Comparison of ENCODE assay signal across 8 cellular contexts in genomic region chr4:139279723-139280620, GRCh38. TPM values are rescaled to one million over a fixed set of nuclear protein-coding genes. Genes with fewer than 3 reads are reported as not detected.
DNase-seq lines count a peak whose midpoint lies in the region; ATAC-seq and TF ChIP-seq lines count a peak whose summit lies in the region.

Gene MGARP, minus strand, starts transcription at chr4:139280225. Its CDS starts 67 bp downstream, at chr4:139280158.

- H2BK120ac ChIP-seq in IMR-90 (ENCODE audit: low read depth, low read length): peak within 1 kb of the TSS; percentile 71

- POLR2A ChIA-PET in CD8-positive, alpha-beta T cell (lab: Charles Lee): no interaction called here
- POLR2A ChIA-PET in IMR-90 (lab: Charles Lee; ENCODE audit: unreplicated experiment): interaction anchor here (0.5 kb wide), 1 partner anchor 110 kb away, joined by 3 read pairs; no protein-coding TSS in a partner anchor

- peaks cover 20% of the 10 kb centered on the region for H3K4me1 ChIP-seq in CD8-positive, alpha-beta T cell (ENCODE audit: insufficient read depth, low read length)
- H3K4me1 ChIP-seq in IMR-90 (ENCODE audit: control insufficient read depth, insufficient read depth, low read length) (peaks cover 3% of the 10 kb centered on the region), cardiac muscle cell (ENCODE audit: low read depth) (no peaks in the 10 kb centered on the region), parathyroid adenoma (no peaks in the 10 kb centered on the region)

- H2BK20ac ChIP-seq in IMR-90 (ENCODE audit: low read depth, low read length): peak within 1 kb of the TSS; percentile 38; the same call in 1 of the 2 replicates

- no peaks in the 10 kb centered on the region for H4K20me1 ChIP-seq in IMR-90 (ENCODE audit: insufficient read depth, low read length)

- H3K27me3 Mint-ChIP-seq in CD8-positive, alpha-beta T cell (ENCODE audit: low read depth): peaks cover 36% of the 10 kb centered on the region
- peaks cover 46% of the 10 kb centered on the region for H3K27me3 Mint-ChIP-seq in activated naive CD4-positive, alpha-beta T cell treated with anti-CD3 and anti-CD28 coated beads for 36 hours (ENCODE audit: low read depth)

- no peak within 1 kb of the TSS for H2BK5ac ChIP-seq in IMR-90 (ENCODE audit: low read depth, low read length, poor library complexity, severe bottlenecking)

- no peak for TF ChIP-seq CTCF in CD8-positive, alpha-beta T cell (IDR thresholded peaks at IDR 0.05)
- TF ChIP-seq CTCF in IMR-90 (conservative IDR thresholded peaks at IDR 0.05; ENCODE audit: low read depth, low read length) (no peak), cardiac muscle cell (IDR thresholded peaks at IDR 0.05; ENCODE audit: low read depth, low read length) (no peak), parathyroid adenoma (IDR thresholded peaks at IDR 0.05) (no peak)

- H3K4me3 ChIP-seq in CD8-positive, alpha-beta T cell (ENCODE audit: low read depth, low read length): peak within 1 kb of the TSS; percentile 59
- H3K4me3 ChIP-seq in IMR-90 (ENCODE audit: insufficient read depth, low read depth, low read length): peak within 1 kb of the TSS; percentile 60
- H3K4me3 ChIP-seq in cardiac muscle cell: peak within 1 kb of the TSS; percentile 33
- H3K4me3 ChIP-seq in parathyroid adenoma (ENCODE audit: low read depth, low read length): peak within 1 kb of the TSS; percentile 30

- no peak within 1 kb of the TSS for H3K27ac Mint-ChIP-seq in CD8-positive, alpha-beta T cell
- H3K27ac Mint-ChIP-seq in activated naive CD4-positive, alpha-beta T cell treated with anti-CD3 and anti-CD28 coated beads for 36 hours: no peak within 1 kb of the TSS

- peak within 1 kb of the TSS; percentile 81 for H3K23ac ChIP-seq in IMR-90 (ENCODE audit: low read depth, low read length)

- BruUV-seq in IMR-90 (replicated peaks; lab: Mats Ljungman, UMichigan): no TSS peak

- H3K79me2 ChIP-seq in parathyroid adenoma: no peaks in the 10 kb centered on the region

- TF ChIP-seq RAD21 in IMR-90 (IDR thresholded peaks at IDR 0.05; ENCODE audit: low read length): no peak

- H3K36me3 Mint-ChIP-seq in CD8-positive, alpha-beta T cell: peaks cover 6% of the 10 kb centered on the region
- peaks cover 7% of the 10 kb centered on the region for H3K36me3 Mint-ChIP-seq in activated naive CD4-positive, alpha-beta T cell treated with anti-CD3 and anti-CD28 coated beads for 36 hours (ENCODE audit: low read depth)

- no peak within 1 kb of the TSS for H3K27ac ChIP-seq in CD8-positive, alpha-beta T cell (ENCODE audit: low read depth, low read length)
- H3K27ac ChIP-seq in IMR-90 (ENCODE audit: insufficient read depth, low read length): peak within 1 kb of the TSS; percentile 33
- H3K27ac ChIP-seq in cardiac muscle cell: no peak within 1 kb of the TSS
- H3K27ac ChIP-seq in parathyroid adenoma: no peak within 1 kb of the TSS

- H4K91ac ChIP-seq in IMR-90 (ENCODE audit: insufficient read depth, low read depth, low read length): peak within 1 kb of the TSS; percentile 20; the same call in 1 of the 2 replicates

- peaks cover 6 to 15% of the 10 kb centered on the region in 2 experiments for H3K79me1 ChIP-seq in IMR-90 (ENCODE audit: low read depth in 1 of 2, low read length in 2 of 2)

- peak in 4 of 7 experiments; percentile 7 to 50 (median 22) for DNase-seq in CD8-positive, alpha-beta T cell
- DNase-seq in IMR-90 (peak; percentile 30), cardiac muscle cell (ENCODE audit: low read depth in 1 of 2, low spot score in 1 of 2) (peak; percentile 32 to 51), NCI-H1417 (lab: John Stamatoyannopoulos, UW) (no peak)
- DNase-seq in activated naive CD4-positive, alpha-beta T cell treated with anti-CD3 and anti-CD28 coated beads for 36 hours: peak; percentile 22

- dilution Hi-C loops in IMR-90 (cut with HindIII; ENCODE audit: low sequenced_read_pairs, unreplicated experiment): no loop called here

- peak within 1 kb of the TSS; percentile 46; the same call in 1 of the 3 replicates for H2BK15ac ChIP-seq in IMR-90 (ENCODE audit: low read depth, low read length)

- peak within 1 kb of the TSS; percentile 78 for H3K4me3 Mint-ChIP-seq in CD8-positive, alpha-beta T cell
- peak within 1 kb of the TSS; percentile 65 for H3K4me3 Mint-ChIP-seq in activated naive CD4-positive, alpha-beta T cell treated with anti-CD3 and anti-CD28 coated beads for 36 hours

- peak within 1 kb of the TSS; percentile 82 for H3K4me2 ChIP-seq in IMR-90 (ENCODE audit: low read depth, low read length)
- H3K4me2 ChIP-seq in parathyroid adenoma (ENCODE audit: low read length): peak within 1 kb of the TSS; percentile 67

- H3K14ac ChIP-seq in IMR-90 (replicated peaks; ENCODE audit: low read depth, low read length): peak within 1 kb of the TSS; percentile 75

- H3K9ac ChIP-seq in IMR-90 (ENCODE audit: low read depth, low read length) (peak within 1 kb of the TSS; percentile 65), parathyroid adenoma (no peak within 1 kb of the TSS)

- peaks cover 3% of the 10 kb centered on the region for H3K9me1 ChIP-seq in IMR-90 (ENCODE audit: insufficient read depth, low read length)

- intact Hi-C loops in CD8-positive, alpha-beta T cell (cut with DNase I, micrococcal nuclease): no loop called here
- intact Hi-C loops in IMR-90 (cut with micrococcal nuclease): loop anchor here (5.0 kb wide), 3 partner anchors 53 to 183 kb away; partner anchors contain the start of gene ELF2
- intact Hi-C loops in activated naive CD4-positive, alpha-beta T cell treated with anti-CD3 and anti-CD28 coated beads for 36 hours (cut with micrococcal nuclease): loop anchor here (1.0 kb wide), 1 partner anchor 14 kb away; no protein-coding TSS in a partner anchor

- no peak for TF ChIP-seq POLR2A in IMR-90 (IDR thresholded peaks at IDR 0.05; ENCODE audit: low read depth, low read length)

- H2AFZ ChIP-seq in IMR-90 (replicated peaks; ENCODE audit: low read length, poor library complexity): peak within 1 kb of the TSS; percentile 90
- H2AFZ ChIP-seq in parathyroid adenoma: peak within 1 kb of the TSS; percentile 58

- WGBS in IMR-90 (ENCODE audit: extremely low coverage in 2 of 2, insufficient read length in 1 of 2), 2 experiments: 7% methylated on average over 2 of the region's 52 CpGs; no CpG with 5 or more reads in 1 of the 2 experiments

- peak within 1 kb of the TSS; percentile 39; the same call in 1 of the 2 replicates for H3K56ac ChIP-seq in IMR-90 (ENCODE audit: extremely low read depth, insufficient read depth, low read length)

- H3K9me3 Mint-ChIP-seq in CD8-positive, alpha-beta T cell: peaks cover 4% of the 10 kb centered on the region
- peaks cover 6% of the 10 kb centered on the region for H3K9me3 Mint-ChIP-seq in activated naive CD4-positive, alpha-beta T cell treated with anti-CD3 and anti-CD28 coated beads for 36 hours

- peaks cover 19% of the 10 kb centered on the region for H3K27me3 ChIP-seq in CD8-positive, alpha-beta T cell (ENCODE audit: insufficient read depth, low read length)
- H3K27me3 ChIP-seq in IMR-90 (ENCODE audit: control insufficient read depth, insufficient read depth, low read length): no peaks in the 10 kb centered on the region
- H3K27me3 ChIP-seq in cardiac muscle cell: peaks cover 50% of the 10 kb centered on the region
- H3K27me3 ChIP-seq in parathyroid adenoma (ENCODE audit: control insufficient read depth, insufficient read depth, low read length): no peaks in the 10 kb centered on the region

- H3K9me3 ChIP-seq in CD8-positive, alpha-beta T cell (ENCODE audit: low read length): no peaks in the 10 kb centered on the region
- no peaks in the 10 kb centered on the region for H3K9me3 ChIP-seq in IMR-90 (ENCODE audit: control insufficient read depth, insufficient read depth, low read length)
- no peaks in the 10 kb centered on the region for H3K9me3 ChIP-seq in cardiac muscle cell (ENCODE audit: low read depth)
- H3K9me3 ChIP-seq in parathyroid adenoma (ENCODE audit: control insufficient read depth, low read length): no peaks in the 10 kb centered on the region

- no peak within 1 kb of the TSS for H2AK5ac ChIP-seq in IMR-90 (ENCODE audit: low read depth, low read length)

- H4K8ac ChIP-seq in IMR-90 (ENCODE audit: low read depth in 2 of 2, low read length in 2 of 2): peak within 1 kb of the TSS; percentile 58 to 71; a peak in 3 of 4 replicates

- peak within 1 kb of the TSS; percentile 41 for H3K4ac ChIP-seq in IMR-90 (ENCODE audit: low read depth, low read length)

- CTCF ChIA-PET in CD8-positive, alpha-beta T cell (lab: Charles Lee): interaction anchor here (1.3 to 3.3 kb wide), 2 partner anchors 12 to 16 kb away, joined by 3 to 15 read pairs; no protein-coding TSS in a partner anchor
- CTCF ChIA-PET in IMR-90 (lab: Yijun Ruan, JAX): interaction anchor here (0.6 to 1.2 kb wide), 3 partner anchors 12 to 1604 kb away, joined by 3 to 4 read pairs (median 3); no protein-coding TSS in a partner anchor
- CTCF ChIA-PET in activated naive CD4-positive, alpha-beta T cell treated with anti-CD3 and anti-CD28 coated beads for 36 hours (lab: Charles Lee): interaction anchor here (0.6 kb wide), 1 partner anchor 71 kb away, joined by 3 read pairs; no protein-coding TSS in a partner anchor

- peak within 1 kb of the TSS; percentile 53 for H4K5ac ChIP-seq in IMR-90 (ENCODE audit: low read depth, low read length)

- in situ Hi-C loops in IMR-90 (cut with MboI; ENCODE audit: low sequenced_read_pairs): no loop called here

- H2AK9ac ChIP-seq in IMR-90 (replicated peaks; ENCODE audit: low read depth, low read length, poor library complexity): peak within 1 kb of the TSS; percentile 23

- no peaks in the 10 kb centered on the region for H3K36me3 ChIP-seq in CD8-positive, alpha-beta T cell (ENCODE audit: insufficient read depth, low read length)
- H3K36me3 ChIP-seq in IMR-90 (ENCODE audit: control insufficient read depth, insufficient read depth, low read length): no peaks in the 10 kb centered on the region
- no peaks in the 10 kb centered on the region for H3K36me3 ChIP-seq in cardiac muscle cell
- no peaks in the 10 kb centered on the region for H3K36me3 ChIP-seq in parathyroid adenoma (ENCODE audit: control insufficient read depth, insufficient read depth, low read length)

- H3K18ac ChIP-seq in IMR-90 (ENCODE audit: low read depth, low read length): peak within 1 kb of the TSS; percentile 31; the same call in 1 of the 2 replicates

- peaks cover 16% of the 10 kb centered on the region for H3K4me1 Mint-ChIP-seq in CD8-positive, alpha-beta T cell (ENCODE audit: low read depth)
- peaks cover 13% of the 10 kb centered on the region for H3K4me1 Mint-ChIP-seq in activated naive CD4-positive, alpha-beta T cell treated with anti-CD3 and anti-CD28 coated beads for 36 hours (ENCODE audit: low read depth)

- ATAC-seq in CD8-positive, alpha-beta T cell: peak; percentile 69
- ATAC-seq in IMR-90 (ENCODE audit: low read depth): peak; percentile 86
- no peak for ATAC-seq in HG03571 (IDR thresholded peaks at IDR 0.05; ENCODE audit: unreplicated experiment)
- ATAC-seq in HG03342 (IDR thresholded peaks at IDR 0.05; ENCODE audit: unreplicated experiment): no peak

RNA-seq across cellular contexts. Expression of gene MGARP, which starts in this region (rescaled TPM):
- not detected for total RNA-seq in CD8-positive, alpha-beta T cell
- total RNA-seq in IMR-90 (2012; rRNA removed) (35.0 and 44.4 TPM in 2 replicates), cardiac muscle cell (2.8 and 3.0 TPM in 2 replicates)
- polyA plus RNA-seq in IMR-90 (2012; rRNA removed) (34.7 and 35.1 TPM in 2 replicates), cardiac muscle cell (4.4 and 4.6 TPM in 2 replicates)
- 26.9 and 31.0 TPM in 2 replicates for polyA plus RNA-seq in IMR-90 (2012; cell fraction: cytosol; rRNA removed)
- 5.1 and 15.3 TPM in 2 replicates for polyA plus RNA-seq in IMR-90 (2012; cell fraction: nucleus; rRNA removed; ENCODE audit: low replicate concordance)
- total RNA-seq in activated naive CD4-positive, alpha-beta T cell treated with anti-CD3 and anti-CD28 coated beads for 36 hours: not detected

Comparison
In these comparisons a context has a peak if more than half of its experiments do, and no peak if none do; other contexts are left out.
1. Peak in DNase-seq, ATAC-seq and H3K4me3 ChIP-seq in CD8-positive, alpha-beta T cell; RNA of the gene not detected or under 1 TPM.
2. Peak in DNase-seq in activated naive CD4-positive, alpha-beta T cell treated with anti-CD3 and anti-CD28 coated beads for 36 hours; RNA of the gene not detected or under 1 TPM.
3. DNase-seq: peak in IMR-90 (single experiment) and cardiac muscle cell (2 of 2); none in NCI-H1417 (0 of 3).
4. intact Hi-C loops: an anchor here in IMR-90 (5.0 kb wide) and activated naive CD4-positive, alpha-beta T cell treated with anti-CD3 and anti-CD28 coated beads for 36 hours (1.0 kb wide); none called in CD8-positive, alpha-beta T cell.
5. Peak in every context shown above with its lines, with median percentiles within 50 percentile points of each other: H3K4me3 ChIP-seq.